Comparison of ENCODE assay signal across 8 cellular contexts in the genomic region with DNA sequence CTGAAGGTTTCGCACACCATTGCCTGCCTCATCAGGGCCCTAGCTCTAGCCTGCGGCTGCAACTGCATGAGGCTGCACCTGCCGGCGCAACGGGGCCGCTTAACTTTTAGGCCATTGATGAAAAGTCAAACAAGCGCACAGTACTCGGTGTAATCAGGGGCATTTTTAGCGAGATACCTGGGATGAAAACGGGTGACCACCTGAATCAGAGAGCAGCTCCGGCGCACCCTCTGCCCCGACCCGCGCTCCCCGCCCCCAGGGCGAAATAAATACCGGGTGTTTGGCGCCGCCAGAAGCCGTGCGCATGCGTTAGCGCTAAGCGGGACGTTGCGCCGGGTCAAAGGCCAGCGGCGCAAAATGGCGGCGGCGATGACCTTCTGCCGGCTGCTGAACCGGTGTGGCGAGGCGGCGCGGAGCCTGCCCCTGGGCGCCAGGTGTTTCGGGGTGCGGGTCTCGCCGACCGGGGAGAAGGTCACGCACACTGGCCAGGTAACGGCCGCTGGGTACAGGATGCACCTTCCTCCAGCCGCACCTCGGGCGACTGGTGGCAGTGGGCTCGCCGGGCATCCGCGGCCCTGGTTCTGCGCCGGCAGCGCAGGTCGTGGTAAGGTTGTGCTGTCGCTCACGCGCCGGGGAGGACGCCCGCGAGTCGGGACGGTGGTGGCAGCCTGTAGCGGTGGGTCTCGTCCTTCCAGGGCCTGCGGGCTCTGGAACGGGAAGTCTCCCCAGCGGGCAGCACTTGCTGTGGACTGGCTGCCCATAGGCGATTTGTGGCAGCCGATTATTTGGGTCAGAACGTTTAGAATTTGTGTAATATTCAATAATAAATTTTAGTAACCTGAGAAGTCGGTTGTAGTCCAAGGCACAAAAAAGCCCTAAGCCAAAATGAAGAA. TPM values are rescaled to one million over a fixed set of nuclear protein-coding genes. Genes with fewer than 3 reads are reported as not detected.
DNase-seq lines count a peak whose midpoint lies in the region; ATAC-seq and TF ChIP-seq lines count a peak whose summit lies in the region.

A gene (plus strand): TSS at position 347 of the 893 bp plus-strand sequence. CDS start 11 bp downstream, at position 358.

- DNase-seq in GM12864 (ENCODE audit: low read depth) (no peak), NCI-H1092 treated with DMSO at 0.1 percent for 48 hours (lab: John Stamatoyannopoulos, UW) (peak; percentile 80), T-cell (peak; percentile 51 to 83 (median 68)), amniotic epithelial cell (ENCODE audit: low read depth) (peak; percentile 52), left ventricle myocardium inferior (peak; percentile 82), prostate gland (ENCODE audit: low spot score) (peak; percentile 42), ureter (ENCODE audit: low spot score) (peak; percentile 77)

- H3K4me1 ChIP-seq in left ventricle myocardium inferior (peaks cover 92% of the 10 kb centered on the region), prostate gland (replicated peaks) (no peaks in the 10 kb centered on the region)

- CTCF ChIA-PET in T-cell (lab: Charles Lee) = no interaction called here

- TF ChIP-seq CTCF in GM12864 (IDR thresholded peaks at IDR 0.05; ENCODE audit: low read depth, low read length, missing control alignments) = no peak
- TF ChIP-seq CTCF in left ventricle myocardium inferior (IDR thresholded peaks at IDR 0.05; ENCODE audit: borderline replicate concordance) = no peak
- peak in 1 of 4 experiments; percentile 9 for TF ChIP-seq CTCF in prostate gland (IDR thresholded peaks at IDR 0.05)

- H3K9me3 ChIP-seq in left ventricle myocardium inferior (replicated peaks) (no peaks in the 10 kb centered on the region), prostate gland (no peaks in the 10 kb centered on the region)

- H3K4me3 ChIP-seq in GM12864 (ENCODE audit: low read depth, low read length) = peak within 1 kb of the TSS; percentile 98
- peak within 1 kb of the TSS; percentile 97 for H3K4me3 ChIP-seq in left ventricle myocardium inferior
- H3K4me3 ChIP-seq in prostate gland = peak within 1 kb of the TSS; percentile 49 to 85

- H3K36me3 ChIP-seq in left ventricle myocardium inferior (peaks cover 63% of the 10 kb centered on the region), prostate gland (peaks cover 7 to 9% of the 10 kb centered on the region in 2 donors)

- no peaks in the 10 kb centered on the region for H3K27me3 Mint-ChIP-seq in T-cell

- intact Hi-C loops in left ventricle myocardium inferior (cut with micrococcal nuclease) (no loop called here), prostate gland (cut with DNase I) (no loop called here)

- H3K9me3 Mint-ChIP-seq in T-cell = no peaks in the 10 kb centered on the region

- POLR2A ChIA-PET in T-cell (lab: Charles Lee) = interaction anchor here in 1 of 2 donors (0.6 to 0.9 kb wide), 2 partner anchors 19 to 705 kb away, joined by 3 to 5 read pairs; no protein-coding TSS in a partner anchor

- H3K27ac Mint-ChIP-seq in T-cell = peak within 1 kb of the TSS; percentile 98 to 99

- H3K27me3 ChIP-seq in left ventricle myocardium inferior (ENCODE audit: low read depth) = no peaks in the 10 kb centered on the region
- no peaks in the 10 kb centered on the region for H3K27me3 ChIP-seq in prostate gland (replicated peaks; ENCODE audit: insufficient read depth)

- peak within 1 kb of the TSS; percentile 98 to 99 (median 98) for H3K4me3 Mint-ChIP-seq in T-cell

- WGBS in prostate gland = under 1% methylated on average over 69 of the region's 77 CpGs

- H3K27ac ChIP-seq in left ventricle myocardium inferior (replicated peaks) (peak within 1 kb of the TSS; percentile 95), prostate gland (peak within 1 kb of the TSS; percentile 65 to 74)

- peak; percentile 55 for ATAC-seq in HG02588 (IDR thresholded peaks at IDR 0.05; ENCODE audit: unreplicated experiment)
- ATAC-seq in T-cell (replicated peaks in 1 of 4) = peak; percentile 64 to 71 (median 68)

- H3K4me1 Mint-ChIP-seq in T-cell = peaks cover 51 to 67% (median 67%) of the 10 kb centered on the region in 3 donors

- H3K36me3 Mint-ChIP-seq in T-cell = peaks cover 44% of the 10 kb centered on the region

- peak; percentile 31 for TF ChIP-seq POLR2A in prostate gland (IDR thresholded peaks at IDR 0.05)

RNA-seq across cellular contexts. Expression of the gene that starts here (rescaled TPM):
- total RNA-seq in T-cell = 10 to 100 TPM; 16.4 to 21.7 (median 18.8) TPM
- 122 TPM for total RNA-seq in left ventricle myocardium inferior
- 10 to 100 TPM; 27.8 to 70.2 TPM for total RNA-seq in prostate gland
- 22.9 TPM for total RNA-seq in ureter
